ENCODE assay signal across 18 cellular contexts in genomic region chr3:195140816-195141793, GRCh38.
DNase-seq lines count a peak whose midpoint lies in the region; ATAC-seq and TF ChIP-seq lines count a peak whose summit lies in the region.
"Had no signal": no experiment of that assay in that cellular context is flagged by ENCODE, and none has a peak within 500 bp of the region (broad histone marks: within the 10 kb centered on the region; RNA-seq: fewer than 3 reads in every experiment).

No MANE protein-coding gene starts in this region.

- peaks cover 0 to 6% of the 10 kb centered on the region in 2 donors for H3K9me3 ChIP-seq in ascending aorta

- H3K4me1 Mint-ChIP-seq in type B pancreatic cell (ENCODE audit: unreplicated experiment) = peaks cover 8% of the 10 kb centered on the region
- H3K4me1 Mint-ChIP-seq: H9 had no signal

- H3K27me3 Mint-ChIP-seq in type B pancreatic cell = no peaks in the 10 kb centered on the region
- H3K27me3 Mint-ChIP-seq: IgD-negative memory B cell had no signal

- peaks cover 22% of the 10 kb centered on the region for H3K36me3 Mint-ChIP-seq in type B pancreatic cell

- H3K4me1 ChIP-seq in foreskin keratinocyte (peaks cover 4% of the 10 kb centered on the region), ascending aorta (no peaks in the 10 kb centered on the region)

- no peak overlapping the region for H3K4me3 ChIP-seq in cardiac fibroblast (replicated peaks in 1 of 2; ENCODE audit: low read depth in 2 of 2, low read length in 2 of 2)
- H3K4me3 ChIP-seq in ascending aorta = no peak overlapping the region
- H3K4me3 ChIP-seq: PC-9 had no signal

- peak overlapping the region; percentile 21 for H3K27ac Mint-ChIP-seq in type B pancreatic cell
- H3K27ac Mint-ChIP-seq: CD8-positive, alpha-beta T cell had no signal

- H3K27ac ChIP-seq in foreskin keratinocyte (peak overlapping the region; percentile 46), ascending aorta (no peak overlapping the region)
- H3K27ac ChIP-seq: 22Rv1, PC-9 had no signal

- intact Hi-C loops in ascending aorta (cut with DNase I) = no loop called here

- no peak overlapping the region for H3K4me3 Mint-ChIP-seq in type B pancreatic cell
- H3K4me3 Mint-ChIP-seq: CD8-positive, alpha-beta T cell; H9; IgD-negative memory B cell had no signal

- no peak for ATAC-seq in foreskin keratinocyte
- ATAC-seq: CD8-positive, alpha-beta T cell had no signal

- H3K27me3 ChIP-seq in foreskin keratinocyte (no peaks in the 10 kb centered on the region), ascending aorta (no peaks in the 10 kb centered on the region)

- peak; percentile 56 for DNase-seq in NCI-H82 (lab: John Stamatoyannopoulos, UW)
- no peak for DNase-seq in NCI-H82 treated with DMSO at 0.1 percent for 48 hours (lab: John Stamatoyannopoulos, UW; ENCODE audit: unreplicated experiment)
- DNase-seq in cardiac fibroblast (ENCODE audit: low read depth in 2 of 2) = peak; percentile 74 to 82
- no peak for DNase-seq in foreskin keratinocyte
- DNase-seq in type B pancreatic cell (ENCODE audit: extremely low spot score, unreplicated experiment) = no peak
- DNase-seq in activated naive CD4-positive, alpha-beta T cell treated with Interleukin-2 at 50 U/mL for 16 hours = no peak
- DNase-seq in ascending aorta (ENCODE audit: low spot score in 2 of 2) = no peak
- DNase-seq in superior temporal gyrus (ENCODE audit: extremely low spot score) = no peak
- DNase-seq: CD8-positive, alpha-beta T cell; DMS153; H9; NCI-H146; NCI-H2081 treated with DMSO at 0.1 percent for 48 hours; NCI-H2227 treated with DMSO at 0.1 percent for 48 hours; NCI-H526 treated with DMSO at 0.1 percent for 48 hours; PC-9 had no signal

- H3K9me3 Mint-ChIP-seq in type B pancreatic cell = peaks cover 13% of the 10 kb centered on the region

- no peaks in the 10 kb centered on the region for H3K36me3 ChIP-seq in ascending aorta

- TF ChIP-seq CTCF in cardiac fibroblast (IDR thresholded peaks at IDR 0.05; ENCODE audit: low read depth, low read length) (no peak), foreskin keratinocyte (conservative IDR thresholded peaks at IDR 0.05) (no peak), type B pancreatic cell (conservative IDR thresholded peaks at IDR 0.05) (no peak), ascending aorta (IDR thresholded peaks at IDR 0.05) (no peak)

Comparison
In these comparisons a context has a peak if more than half of its experiments do, and no peak if none do; other contexts are left out.
1. DNase-seq: peak in NCI-H82 (single experiment) and cardiac fibroblast (2 of 2); none in NCI-H82 treated with DMSO at 0.1 percent for 48 hours (single experiment), foreskin keratinocyte (0 of 2), type B pancreatic cell (single experiment), activated naive CD4-positive, alpha-beta T cell treated with Interleukin-2 at 50 U/mL for 16 hours (single experiment), ascending aorta (0 of 2) and superior temporal gyrus (single experiment).